16 cellular contexts compared by ENCODE assay signal in genomic region chr14:76313861-76314260, GRCh38.
"Had no signal": no experiment of that assay in that cellular context is flagged by ENCODE, and none has a peak within 500 bp of the region (broad histone marks: within the 10 kb centered on the region; RNA-seq: fewer than 3 reads in every experiment).

No MANE protein-coding gene starts in this region.

- ATAC-seq: effector memory CD8-positive, alpha-beta T cell; left lobe of liver; T-helper 17 cell had no signal

- H3K9me3 ChIP-seq: adrenal gland, thoracic aorta had no signal

- H3K27ac ChIP-seq: adrenal gland, thoracic aorta had no signal

- H3K27ac Mint-ChIP-seq: activated T-helper 2 cell treated with anti-CD3 and anti-CD28 coated beads, Interferon-gamma antibody, Interleukin-2, Interleukin-4, amounts not matched to agents 10 μg/mL and 5 μg/mL and 100 μg/mL, durations not matched to agents 14 hours and 24 hours and 36 hours; effector memory CD8-positive, alpha-beta T cell; stimulated activated naive CD8-positive, alpha-beta T cell treated with anti-CD3 and anti-CD28 coated beads, Interleukin-15, Interleukin-2, amounts not matched to agents 100 ng/mL and 50 ng/mL, for 24 hours; T-helper 17 cell had no signal

- DNase-seq: activated CD4-positive, alpha-beta T cell treated with anti-CD3 and anti-CD28 coated beads, Interleukin-2, amount 50 U/mL, for 1 hour; activated naive CD4-positive, alpha-beta T cell treated with anti-CD3 and anti-CD28 coated beads, Interleukin-2, amount 50 U/mL, for 16 hours; activated T-cell treated with anti-CD3 and anti-CD28 coated beads for 4 hours; adrenal gland; cortex of kidney; effector memory CD8-positive, alpha-beta T cell; mammary epithelial cell; stimulated activated CD4-positive, alpha-beta T cell treated with anti-CD3 and anti-CD28 coated beads, Interleukin-4, amount 100 ng/mL, for 1 hour; stimulated activated CD8-positive, alpha-beta memory T cell treated with anti-CD3 and anti-CD28 coated beads, Interleukin-4, amount 100 ng/mL, for 48 hours; T-helper 17 cell had no signal

- H3K36me3 ChIP-seq: adrenal gland, thoracic aorta had no signal

- H3K9me3 Mint-ChIP-seq: activated T-helper 2 cell treated with anti-CD3 and anti-CD28 coated beads, Interferon-gamma antibody, Interleukin-2, Interleukin-4, amounts not matched to agents 10 μg/mL and 5 μg/mL and 100 μg/mL, durations not matched to agents 14 hours and 24 hours and 36 hours; central memory CD8-positive, alpha-beta T cell; effector memory CD8-positive, alpha-beta T cell; nephron; stimulated activated naive CD8-positive, alpha-beta T cell treated with anti-CD3 and anti-CD28 coated beads, Interleukin-15, Interleukin-2, amounts not matched to agents 100 ng/mL and 50 ng/mL, for 24 hours had no signal

- H3K4me3 Mint-ChIP-seq: central memory CD8-positive, alpha-beta T cell; effector memory CD8-positive, alpha-beta T cell; stimulated activated naive CD8-positive, alpha-beta T cell treated with anti-CD3 and anti-CD28 coated beads, Interleukin-15, Interleukin-2, amounts not matched to agents 100 ng/mL and 50 ng/mL, for 24 hours; T-helper 17 cell had no signal

- H3K4me3 ChIP-seq: adrenal gland, thoracic aorta had no signal

- H3K4me1 ChIP-seq: adrenal gland had no signal

- H3K27me3 ChIP-seq: adrenal gland had no signal
